ENCODE assay signal across 9 cellular contexts in the genomic region with DNA sequence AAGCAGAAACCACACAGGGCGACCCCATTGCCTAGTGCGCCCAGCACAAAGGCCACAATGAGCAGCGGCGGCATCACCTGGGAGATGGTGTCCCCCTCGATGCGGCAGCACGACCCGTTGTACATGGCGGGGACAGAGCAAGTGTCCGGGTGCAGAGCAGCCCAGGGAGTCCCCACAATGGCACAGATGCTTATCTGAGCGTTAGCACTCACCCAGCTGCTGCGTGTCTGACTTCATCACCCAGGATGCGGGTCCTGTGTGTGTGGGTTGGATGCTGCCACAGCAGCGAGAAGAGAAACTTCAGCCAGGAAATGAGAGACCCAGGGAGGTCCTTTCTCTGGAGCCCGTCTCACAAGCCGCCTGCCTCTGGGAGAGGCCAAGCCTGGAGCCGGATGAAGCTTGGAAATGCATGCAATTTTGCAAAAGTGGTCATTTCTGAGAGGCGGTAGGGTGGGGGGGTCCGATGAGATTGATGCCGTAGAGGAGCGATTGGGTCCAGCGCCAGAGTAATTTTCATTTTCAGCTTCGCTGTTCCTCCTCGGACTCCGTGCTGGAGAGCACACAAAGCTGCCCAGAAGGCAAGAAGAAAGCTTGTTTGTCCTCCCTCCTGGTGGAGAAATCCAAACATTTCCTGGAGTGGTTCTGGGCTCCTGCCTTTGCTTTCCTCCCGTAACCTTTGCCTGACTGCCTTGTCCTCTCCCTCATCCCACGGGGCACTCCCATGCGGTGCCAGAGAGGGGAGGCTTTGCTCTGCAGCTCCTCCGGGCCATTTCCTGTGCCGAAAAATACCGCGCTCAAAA. TPM values are rescaled to one million over a fixed set of nuclear protein-coding genes. Genes with fewer than 3 reads are reported as not detected.
DNase-seq lines count a peak whose midpoint lies in the region; ATAC-seq and TF ChIP-seq lines count a peak whose summit lies in the region.
"Had no signal": no experiment of that assay in that cellular context is flagged by ENCODE, and none has a peak within 500 bp of the region (broad histone marks: within the 10 kb centered on the region; RNA-seq: fewer than 3 reads in every experiment).

A gene with protein sequence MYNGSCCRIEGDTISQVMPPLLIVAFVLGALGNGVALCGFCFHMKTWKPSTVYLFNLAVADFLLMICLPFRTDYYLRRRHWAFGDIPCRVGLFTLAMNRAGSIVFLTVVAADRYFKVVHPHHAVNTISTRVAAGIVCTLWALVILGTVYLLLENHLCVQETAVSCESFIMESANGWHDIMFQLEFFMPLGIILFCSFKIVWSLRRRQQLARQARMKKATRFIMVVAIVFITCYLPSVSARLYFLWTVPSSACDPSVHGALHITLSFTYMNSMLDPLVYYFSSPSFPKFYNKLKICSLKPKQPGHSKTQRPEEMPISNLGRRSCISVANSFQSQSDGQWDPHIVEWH (minus strand): TSS at position 630 of the 800 bp plus-strand sequence. CDS start 505 bp downstream, at position 125.

- intact Hi-C loops in ovary (cut with DNase I), result loop anchor here in 2 of 4 donors (10.0 kb wide), 2 partner anchors 76 to 96 kb away; no protein-coding TSS in a partner anchor

- H3K9me3 ChIP-seq in ovary, result no peaks in the 10 kb centered on the region
- H3K9me3 ChIP-seq: SJSA1 had no signal

- no peak for TF ChIP-seq EP300 in ovary (IDR thresholded peaks at IDR 0.05)

- ATAC-seq in HG02610 (IDR thresholded peaks at IDR 0.05; ENCODE audit: unreplicated experiment), result no peak

- WGBS in ovary, 3 donors, result 30 to 45% (median 39%) methylated on average over 32 of the region's 32 CpGs

- in situ Hi-C loops in brain microvascular endothelial cell (cut with HindIII; ENCODE audit: low pct_ligation_motif_present, low sequenced_read_pairs), result no loop called here

- H3K4me3 ChIP-seq in brain microvascular endothelial cell (ENCODE audit: low read depth, low read length) (peak within 1 kb of the TSS; percentile 48), ovary (peak within 1 kb of the TSS; percentile 28)
- H3K4me3 ChIP-seq: SJSA1 had no signal

- peaks cover 2% of the 10 kb centered on the region for H3K4me1 ChIP-seq in ovary (ENCODE audit: insufficient read depth)

- H3K27me3 ChIP-seq in brain microvascular endothelial cell (replicated peaks) (no peaks in the 10 kb centered on the region), ovary (no peaks in the 10 kb centered on the region)
- H3K27me3 ChIP-seq: SJSA1 had no signal

- TF ChIP-seq CTCF in AG09319 (IDR thresholded peaks at IDR 0.05; ENCODE audit: low read depth, low read length), result peak; percentile 4
- TF ChIP-seq CTCF in brain microvascular endothelial cell (IDR thresholded peaks at IDR 0.05; ENCODE audit: low read depth, low read length, missing control alignments), result peak; percentile 25
- TF ChIP-seq CTCF in ovary (IDR thresholded peaks at IDR 0.05), result no peak

- H3K36me3 ChIP-seq in brain microvascular endothelial cell (replicated peaks) (no peaks in the 10 kb centered on the region), ovary (no peaks in the 10 kb centered on the region)
- H3K36me3 ChIP-seq: SJSA1 had no signal

- TF ChIP-seq POLR2A in ovary (IDR thresholded peaks at IDR 0.05), result no peak

- H3K27ac ChIP-seq in brain microvascular endothelial cell (no peak within 1 kb of the TSS), ovary (no peak within 1 kb of the TSS)
- H3K27ac ChIP-seq: SJSA1 had no signal

- DNase-seq in AG09319 (ENCODE audit: extremely low read depth, low read depth) (no peak), NCI-H526 (lab: John Stamatoyannopoulos, UW) (peak; percentile 46 to 78), brain microvascular endothelial cell (peak; percentile 36), ovary (peak in 4 of 5 donors; percentile 26 to 47 (median 30)), retina (no peak), AG08396 (ENCODE audit: low spot score) (no peak)
- DNase-seq in effector CD8-positive, alpha-beta T cell (lab: John Stamatoyannopoulos, UW), result no peak

RNA-seq across cellular contexts. Expression of the gene that starts here (rescaled TPM):
- 1 to 10 TPM in 1 of 7 donors, under 1 TPM in 5, not detected in 1; 0.10 to 2.6 (median 0.53) TPM for total RNA-seq in ovary
- 1 to 10 TPM in 1 of 2 donors, under 1 TPM in 1; 0.21 to 1.1 TPM for polyA plus RNA-seq in ovary
- total RNA-seq: SJSA1 had no signal

Comparison
In these comparisons a context has a peak if more than half of its experiments do, and no peak if none do; other contexts are left out.
1. DNase-seq: peak in NCI-H526 (2 of 2), brain microvascular endothelial cell (single experiment) and ovary (4 of 5); none in AG09319 (single experiment), retina (single experiment), AG08396 (single experiment) and effector CD8-positive, alpha-beta T cell (single experiment).
2. CTCF ChIP-seq: peak in AG09319 (single experiment) and brain microvascular endothelial cell (single experiment); none in ovary (0 of 3).